1 cellular context compared by ENCODE assay signal in genomic region chr11:8086001-8086479, GRCh38.
TF ChIP-seq lines count a peak whose summit lies in the region.

No MANE protein-coding gene starts in this region.

TF ChIP-seq in HEK293, 187 proteins besides CTCF, POLR2A, EP300 and RAD21 (continued from another document):
- no peak for TF ChIP-seq ZBTB44 (tag by site-specific recombination; IDR thresholded peaks at IDR 0.05)
- TF ChIP-seq MZF1 (tag by site-specific recombination; IDR thresholded peaks at IDR 0.05; ENCODE audit: borderline replicate concordance), result no peak
- no peak for TF ChIP-seq ZNF324 (tag by site-specific recombination; IDR thresholded peaks at IDR 0.05)
- TF ChIP-seq GLIS2 (tag by site-specific recombination; IDR thresholded peaks at IDR 0.05), result no peak
- TF ChIP-seq ATF2 (tag by site-specific recombination; IDR thresholded peaks at IDR 0.05; ENCODE audit: low read depth), result no peak
- no peak for TF ChIP-seq GFI1B (tag by site-specific recombination; IDR thresholded peaks at IDR 0.05)
- TF ChIP-seq WT1 (tag by site-specific recombination; IDR thresholded peaks at IDR 0.05), result no peak
- no peak for TF ChIP-seq ZNF350 (tag by site-specific recombination; IDR thresholded peaks at IDR 0.05)
- peak; percentile 16; the same call in 1 of the 2 replicates for TF ChIP-seq TSHZ1 (tag by site-specific recombination; IDR thresholded peaks at IDR 0.05; ENCODE audit: borderline replicate concordance)
- TF ChIP-seq REPIN1 (tag by site-specific recombination; IDR thresholded peaks at IDR 0.05; ENCODE audit: low read depth), result no peak
- TF ChIP-seq ZNF416 (tag by site-specific recombination; IDR thresholded peaks at IDR 0.05), result no peak
- peak; percentile 84 for TF ChIP-seq ZBTB17 (tag by site-specific recombination; IDR thresholded peaks at IDR 0.05)
- TF ChIP-seq HOXD13 (CRISPR knock-in tag; IDR thresholded peaks at IDR 0.05; ENCODE audit: borderline replicate concordance), result no peak
- TF ChIP-seq ZSCAN16 (tag by site-specific recombination; IDR thresholded peaks at IDR 0.05), result no peak
- no peak for TF ChIP-seq ZNF184 (tag by site-specific recombination; IDR thresholded peaks at IDR 0.05)
- TF ChIP-seq PRDM4 (tag by site-specific recombination; IDR thresholded peaks at IDR 0.05), result peak; percentile 41; the same call in 1 of the 2 replicates
- TF ChIP-seq ZFP69B (tag by site-specific recombination; IDR thresholded peaks at IDR 0.05), result no peak
- no peak for TF ChIP-seq ZBTB49 (tag by site-specific recombination; IDR thresholded peaks at IDR 0.05; ENCODE audit: low read depth)
- TF ChIP-seq GLIS1 (tag by site-specific recombination; IDR thresholded peaks at IDR 0.05), result peak; percentile 85
- peak; percentile 81 for TF ChIP-seq TRIM28 (IDR thresholded peaks at IDR 0.05; ENCODE audit: borderline replicate concordance, low read length)
- TF ChIP-seq PBX3 (CRISPR knock-in tag; IDR thresholded peaks at IDR 0.05), result no peak
- TF ChIP-seq ZNF501 (tag by site-specific recombination; IDR thresholded peaks at IDR 0.05), result no peak
- TF ChIP-seq ZNF341 (tag by site-specific recombination; IDR thresholded peaks at IDR 0.05; ENCODE audit: low read depth), result peak; percentile 58
- no peak for TF ChIP-seq ZNF18 (tag by site-specific recombination; IDR thresholded peaks at IDR 0.05)
- no peak for TF ChIP-seq ZNF398 (tag by site-specific recombination; IDR thresholded peaks at IDR 0.05)
- TF ChIP-seq ZNF596 (tag by site-specific recombination; IDR thresholded peaks at IDR 0.05), result no peak
- no peak for TF ChIP-seq KLF9 (tag by site-specific recombination; IDR thresholded peaks at IDR 0.05; ENCODE audit: low read depth)
- no peak for TF ChIP-seq ZNF391 (tag by site-specific recombination; IDR thresholded peaks at IDR 0.05; ENCODE audit: borderline replicate concordance, low read depth)
- peak; percentile 83 for TF ChIP-seq ZNF449 (tag by site-specific recombination; IDR thresholded peaks at IDR 0.05)
- no peak for TF ChIP-seq ZSCAN23 (tag by site-specific recombination; IDR thresholded peaks at IDR 0.05)
- TF ChIP-seq ZBTB8A (tag by site-specific recombination; IDR thresholded peaks at IDR 0.05), result peak; percentile 69
- no peak for TF ChIP-seq ZNF280D (tag by site-specific recombination; IDR thresholded peaks at IDR 0.05)
TF ChIP-seq in HEK293: peak in this region for 13.
